1 cellular context compared by ENCODE assay signal in genomic region chr6:36469946-36470345, GRCh38.
TF ChIP-seq lines count a peak whose summit lies in the region.

No MANE protein-coding gene starts in this region.

TF ChIP-seq in K562, 482 proteins besides CTCF, POLR2A, EP300 and RAD21 (continued from another document):
- TF ChIP-seq, protein P1, sequence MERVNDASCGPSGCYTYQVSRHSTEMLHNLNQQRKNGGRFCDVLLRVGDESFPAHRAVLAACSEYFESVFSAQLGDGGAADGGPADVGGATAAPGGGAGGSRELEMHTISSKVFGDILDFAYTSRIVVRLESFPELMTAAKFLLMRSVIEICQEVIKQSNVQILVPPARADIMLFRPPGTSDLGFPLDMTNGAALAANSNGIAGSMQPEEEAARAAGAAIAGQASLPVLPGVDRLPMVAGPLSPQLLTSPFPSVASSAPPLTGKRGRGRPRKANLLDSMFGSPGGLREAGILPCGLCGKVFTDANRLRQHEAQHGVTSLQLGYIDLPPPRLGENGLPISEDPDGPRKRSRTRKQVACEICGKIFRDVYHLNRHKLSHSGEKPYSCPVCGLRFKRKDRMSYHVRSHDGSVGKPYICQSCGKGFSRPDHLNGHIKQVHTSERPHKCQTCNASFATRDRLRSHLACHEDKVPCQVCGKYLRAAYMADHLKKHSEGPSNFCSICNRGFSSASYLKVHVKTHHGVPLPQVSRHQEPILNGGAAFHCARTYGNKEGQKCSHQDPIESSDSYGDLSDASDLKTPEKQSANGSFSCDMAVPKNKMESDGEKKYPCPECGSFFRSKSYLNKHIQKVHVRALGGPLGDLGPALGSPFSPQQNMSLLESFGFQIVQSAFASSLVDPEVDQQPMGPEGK (CRISPR knock-in tag; IDR thresholded peaks at IDR 0.05; ENCODE audit: borderline replicate concordance) = no peak
- TF ChIP-seq RREB1 (CRISPR knock-in tag; IDR thresholded peaks at IDR 0.05) (no peak), RHOXF2B (CRISPR knock-in tag; conservative IDR thresholded peaks at IDR 0.05) (no peak)
